Comparison of ENCODE assay signal across 1 cellular context in genomic region chr3:184135149-184135910, GRCh38.
A peak's percentile ranks its signal among the peaks of the same experiment; 100 is the strongest.
TF ChIP-seq lines count a peak whose summit lies in the region.

TSS of gene EIF2B5 (plus strand) at chr3:184135358. CDS start at chr3:184135386, 28 bp downstream.

TF ChIP-seq in HCT116, 20 proteins besides CTCF, POLR2A, EP300 and RAD21 (continued from another document):
- TF ChIP-seq ZBTB33 (IDR thresholded peaks at IDR 0.05; ENCODE audit: extremely low read depth, insufficient replicate concordance, low read length) (peak; percentile 88), POLR2AphosphoS5 (IDR thresholded peaks at IDR 0.05; ENCODE audit: low read depth, low read length) (peak; percentile 90), EZH2phosphoT487 (IDR thresholded peaks at IDR 0.05; ENCODE audit: borderline replicate concordance) (no peak), CBX3 (IDR thresholded peaks at IDR 0.05; ENCODE audit: low read depth) (peak; percentile 85; the same call in 1 of the 2 replicates), ATF3 (IDR thresholded peaks at IDR 0.05) (no peak)
